Comparison of ENCODE assay signal across 28 cellular contexts in genomic region chr6:31187780-31188194, GRCh38. TPM values are rescaled to one million over a fixed set of nuclear protein-coding genes. Genes with fewer than 3 reads are reported as not detected.
DNase-seq lines count a peak whose midpoint lies in the region; ATAC-seq and TF ChIP-seq lines count a peak whose summit lies in the region.
"Had no signal": no experiment of that assay in that cellular context is flagged by ENCODE, and none has a peak within 500 bp of the region (broad histone marks: within the 10 kb centered on the region; RNA-seq: fewer than 3 reads in every experiment).

No MANE protein-coding gene starts in this region.

- TF ChIP-seq CTCF in SU-DHL-6 (IDR thresholded peaks at IDR 0.05; ENCODE audit: insufficient read depth, low read length, poor library complexity, severe bottlenecking) (no peak), left lung (IDR thresholded peaks at IDR 0.05) (no peak), transverse colon (IDR thresholded peaks at IDR 0.05) (no peak)

- H3K36me3 ChIP-seq in SU-DHL-6 (ENCODE audit: low read length) = no peaks in the 10 kb centered on the region
- no peaks in the 10 kb centered on the region for H3K36me3 ChIP-seq in left lung
- no peaks in the 10 kb centered on the region for H3K36me3 ChIP-seq in transverse colon
- H3K36me3 ChIP-seq: cardiac muscle cell had no signal

- no peak for TF ChIP-seq EP300 in transverse colon (IDR thresholded peaks at IDR 0.05; ENCODE audit: low read depth)

- H3F3A ChIP-seq in SU-DHL-6 (ENCODE audit: insufficient read depth) = peaks cover 15% of the 10 kb centered on the region

- H3K27me3 ChIP-seq in SU-DHL-6 (ENCODE audit: low read length) = no peaks in the 10 kb centered on the region
- H3K27me3 ChIP-seq in left lung = no peaks in the 10 kb centered on the region
- H3K27me3 ChIP-seq in transverse colon = no peaks in the 10 kb centered on the region
- H3K27me3 ChIP-seq: cardiac muscle cell, neutrophil had no signal

- in situ Hi-C loops in transverse colon (cut with MboI; ENCODE audit: low pct_ligation_motif_present in 1 of 4, low pct_unique_long_range_greater_than_20kb in 1 of 4, low sequenced_read_pairs in 3 of 4) = no loop called here

- 32 to 55% methylated on average over 3 to 5 of the region's 5 CpGs for WGBS in transverse colon (ENCODE audit: low coverage in 1 of 2), 2 donors

- H3K9me3 ChIP-seq in SU-DHL-6 (ENCODE audit: insufficient read depth, low read length) = no peaks in the 10 kb centered on the region
- H3K9me3 ChIP-seq in left lung = no peaks in the 10 kb centered on the region
- no peaks in the 10 kb centered on the region for H3K9me3 ChIP-seq in transverse colon
- H3K9me3 ChIP-seq: neutrophil had no signal

- H3K27ac ChIP-seq in SU-DHL-6 (ENCODE audit: low read depth, low read length) (peak overlapping the region; percentile 83; the same call in 1 of the 2 replicates), left lung (peak overlapping the region; percentile 45 to 83), transverse colon (peak overlapping the region; percentile 86 to 93 (median 90))
- H3K27ac ChIP-seq: cardiac muscle cell, neutrophil had no signal

- no peaks in the 10 kb centered on the region for H3K9me2 ChIP-seq in SU-DHL-6 (replicated peaks; ENCODE audit: insufficient read depth, low read length)

- no peak overlapping the region for H3K9ac ChIP-seq in SU-DHL-6 (ENCODE audit: low read length)

- H3K79me2 ChIP-seq in SU-DHL-6 (ENCODE audit: insufficient read depth, low read length) = peaks cover 19% of the 10 kb centered on the region

- H3K27ac Mint-ChIP-seq in activated CD4-positive, alpha-beta T cell treated with anti-CD3 and anti-CD28 coated beads, Interleukin-2, amount 10 ng/mL, durations not matched to agents 7 days and 5 days = peak overlapping the region; percentile 19

- intact Hi-C loops in left lung (cut with DNase I) = no loop called here
- intact Hi-C loops in transverse colon (cut with DNase I; ENCODE audit: low total_unique reads) = no loop called here

- no peaks in the 10 kb centered on the region for H3K27me3 Mint-ChIP-seq in activated CD4-positive, alpha-beta T cell treated with anti-CD3 and anti-CD28 coated beads, Interleukin-2, amount 10 ng/mL, durations not matched to agents 7 days and 5 days
- H3K27me3 Mint-ChIP-seq: dendritic cell treated with granulocyte-macrophage colony-stimulating factor and Interleukin-4, amounts not matched to agents 40 ng/mL and 50 ng/mL, for 4 days had no signal

- H2AFZ ChIP-seq in SU-DHL-6 (ENCODE audit: low read depth, low read length, severe bottlenecking) = peak overlapping the region; percentile 66

- H3K4me3 Mint-ChIP-seq in activated CD4-positive, alpha-beta T cell treated with anti-CD3 and anti-CD28 coated beads, Interleukin-2, amount 10 ng/mL, durations not matched to agents 7 days and 5 days = no peak overlapping the region
- H3K4me3 Mint-ChIP-seq: activated T-cell treated with anti-CD3 and anti-CD28 coated beads, Interleukin-2, amount 50 U/mL, for 4 hours; dendritic cell treated with granulocyte-macrophage colony-stimulating factor and Interleukin-4, amounts not matched to agents 40 ng/mL and 50 ng/mL, for 4 days had no signal

- ATAC-seq in left lung (peak; percentile 80), HG03025 (IDR thresholded peaks at IDR 0.05; ENCODE audit: low FRiP score, unreplicated experiment) (no peak)
- ATAC-seq: activated T-cell treated with anti-CD3 and anti-CD28 coated beads, Interleukin-2, amount 50 U/mL, for 4 hours; left ventricle myocardium superior had no signal

- H3K9me3 Mint-ChIP-seq in activated CD4-positive, alpha-beta T cell treated with anti-CD3 and anti-CD28 coated beads, Interleukin-2, amount 10 ng/mL, durations not matched to agents 7 days and 5 days = no peaks in the 10 kb centered on the region
- H3K9me3 Mint-ChIP-seq: activated T-cell treated with anti-CD3 and anti-CD28 coated beads, Interleukin-2, amount 50 U/mL, for 4 hours; dendritic cell treated with granulocyte-macrophage colony-stimulating factor and Interleukin-4, amounts not matched to agents 40 ng/mL and 50 ng/mL, for 4 days had no signal

- POLR2A ChIA-PET in activated CD4-positive, alpha-beta T cell treated with anti-CD3 and anti-CD28 coated beads, Interleukin-2, amount 10 ng/mL, durations not matched to agents 7 days and 5 days (lab: Charles Lee) = no interaction called here

- H4K20me1 ChIP-seq in SU-DHL-6 (ENCODE audit: low read depth, low read length) = no peaks in the 10 kb centered on the region

- TF ChIP-seq POLR2A in transverse colon (IDR thresholded peaks at IDR 0.05) = peak; percentile 34

- no peak for DNase-seq in activated CD4-positive, alpha-beta T cell treated with anti-CD3 and anti-CD28 coated beads, Interleukin-2, amount 10 ng/mL, durations not matched to agents 7 days and 5 days
- no peak for DNase-seq in activated CD4-positive, alpha-beta T cell treated with anti-CD3 and anti-CD28 coated beads for 4 hours
- DNase-seq in left lung = no peak
- no peak for DNase-seq in transverse colon
- DNase-seq in medulla oblongata (ENCODE audit: extremely low spot score) = no peak
- no peak for DNase-seq in C1 segment of cervical spinal cord (lab: John Stamatoyannopoulos, UW)
- DNase-seq: 8988T; activated CD4-positive, alpha-beta T cell treated with anti-CD3 and anti-CD28 coated beads for 1 hour; activated CD8-positive, alpha-beta memory T cell treated with anti-CD3 and anti-CD28 coated beads for 24 hours; activated naive CD4-positive, alpha-beta T cell treated with Interleukin-2 at 50 U/mL for 16 hours; activated T-cell treated with anti-CD3 and anti-CD28 coated beads, Interleukin-2, amount 50 U/mL, for 4 hours; amygdala; EL; glutamatergic neuron; GOT3; left ventricle myocardium superior; NCI-H1417; NCI-H524 treated with DMSO at 0.1 percent for 48 hours; Right ventricle myocardium superior; stimulated activated CD4-positive, alpha-beta T cell treated with anti-CD3 and anti-CD28 coated beads, Interleukin-2, amount 100 ng/mL, for 48 hours; stimulated activated naive CD4-positive, alpha-beta T cell had no signal

- H3K36me3 Mint-ChIP-seq in activated CD4-positive, alpha-beta T cell treated with anti-CD3 and anti-CD28 coated beads, Interleukin-2, amount 10 ng/mL, durations not matched to agents 7 days and 5 days (ENCODE audit: low read depth) = no peaks in the 10 kb centered on the region

- no peak overlapping the region for H3K4me2 ChIP-seq in SU-DHL-6 (ENCODE audit: low read depth, low read length, poor library complexity, severe bottlenecking)

- no peak overlapping the region for H3K4me3 ChIP-seq in SU-DHL-6 (ENCODE audit: insufficient read depth, low read length, poor library complexity, severe bottlenecking)
- no peak overlapping the region for H3K4me3 ChIP-seq in left lung
- H3K4me3 ChIP-seq in transverse colon = no peak overlapping the region
- H3K4me3 ChIP-seq: cardiac muscle cell, skin epidermis had no signal

- H3K4me1 ChIP-seq in left lung = peaks cover 0 to 3% of the 10 kb centered on the region in 2 donors
- H3K4me1 ChIP-seq in transverse colon = peaks cover 0 to 10% (median 7%) of the 10 kb centered on the region in 4 donors

- peaks cover 19% of the 10 kb centered on the region for H3K4me1 Mint-ChIP-seq in activated CD4-positive, alpha-beta T cell treated with anti-CD3 and anti-CD28 coated beads, Interleukin-2, amount 10 ng/mL, durations not matched to agents 7 days and 5 days

- CTCF ChIA-PET in activated CD4-positive, alpha-beta T cell treated with anti-CD3 and anti-CD28 coated beads, Interleukin-2, amount 10 ng/mL, durations not matched to agents 7 days and 5 days (lab: Charles Lee) = interaction anchor here (1.7 kb wide), 1 partner anchor 9 kb away, joined by 8 read pairs; no protein-coding TSS in a partner anchor

RNA-seq across cellular contexts. Expression of gene POU5F1, which starts 17.3 kb away (rescaled TPM):
- under 1 TPM in 1 of 2 experiments, not detected in 1; 0.20 TPM for total RNA-seq in activated CD4-positive, alpha-beta T cell treated with anti-CD3 and anti-CD28 coated beads, Interleukin-2, amount 10 ng/mL, durations not matched to agents 7 days and 5 days
- total RNA-seq in left lung (1 to 10 TPM; 1.9 TPM), transverse colon (100 to 1,000 TPM in 1 of 4 donors, 10 to 100 TPM in 3; 11.5 to 434 (median 29.2) TPM)

RNA-seq across cellular contexts. Expression of gene TCF19, which starts 29.4 kb away (rescaled TPM):
- total RNA-seq in activated CD4-positive, alpha-beta T cell treated with anti-CD3 and anti-CD28 coated beads, Interleukin-2, amount 10 ng/mL, durations not matched to agents 7 days and 5 days = 10 to 100 TPM; 86.3 to 86.7 TPM
- total RNA-seq in left lung (10 to 100 TPM; 16.7 to 18.0 TPM), transverse colon (1 to 10 TPM; 1.6 to 5.2 (median 3.1) TPM)

RNA-seq across cellular contexts. Expression of gene CCHCR1, which starts 30.2 kb away (rescaled TPM):
- 10 to 100 TPM; 43.4 to 44.7 TPM for total RNA-seq in activated CD4-positive, alpha-beta T cell treated with anti-CD3 and anti-CD28 coated beads, Interleukin-2, amount 10 ng/mL, durations not matched to agents 7 days and 5 days
- total RNA-seq in left lung = 10 to 100 TPM; 18.9 to 22.1 TPM
- total RNA-seq in transverse colon = 10 to 100 TPM; 15.0 to 44.1 (median 29.9) TPM

RNA-seq across cellular contexts. Expression of gene PSORS1C2, which starts 48.9 kb away (rescaled TPM):
- total RNA-seq in activated CD4-positive, alpha-beta T cell treated with anti-CD3 and anti-CD28 coated beads, Interleukin-2, amount 10 ng/mL, durations not matched to agents 7 days and 5 days = not detected
- total RNA-seq in left lung (not detected), transverse colon (not detected)
- total RNA-seq: activated T-cell treated with anti-CD3 and anti-CD28 coated beads, Interleukin-2, amount 50 U/mL, for 4 hours; cardiac muscle cell; left ventricle myocardium superior; pulmonary artery endothelial cell; Right ventricle myocardium superior had no signal

Comparison
In these comparisons a context has a peak if more than half of its experiments do, and no peak if none do; other contexts are left out.
1. RNA of gene POU5F1, which starts 17.3 kb away (total RNA-seq): 11.5 to 434 TPM in transverse colon; 1.9 TPM in left lung and 0.20 TPM in activated CD4-positive, alpha-beta T cell treated with anti-CD3 and anti-CD28 coated beads, Interleukin-2, amount 10 ng/mL, durations not matched to agents 7 days and 5 days; every median in the first group is over 4 times any median in the second.
2. RNA of gene TCF19, which starts 29.4 kb away (total RNA-seq): 86.3 to 86.7 TPM in activated CD4-positive, alpha-beta T cell treated with anti-CD3 and anti-CD28 coated beads, Interleukin-2, amount 10 ng/mL, durations not matched to agents 7 days and 5 days; 16.7 to 18.0 TPM in left lung and 1.6 to 5.2 TPM in transverse colon; every median in the first group is over 4 times any median in the second.
3. Peak in every context shown above with its lines, with median percentiles within 50 percentile points of each other: H3K27ac ChIP-seq.